Comparison of ENCODE assay signal across 8 cellular contexts in the genomic region with DNA sequence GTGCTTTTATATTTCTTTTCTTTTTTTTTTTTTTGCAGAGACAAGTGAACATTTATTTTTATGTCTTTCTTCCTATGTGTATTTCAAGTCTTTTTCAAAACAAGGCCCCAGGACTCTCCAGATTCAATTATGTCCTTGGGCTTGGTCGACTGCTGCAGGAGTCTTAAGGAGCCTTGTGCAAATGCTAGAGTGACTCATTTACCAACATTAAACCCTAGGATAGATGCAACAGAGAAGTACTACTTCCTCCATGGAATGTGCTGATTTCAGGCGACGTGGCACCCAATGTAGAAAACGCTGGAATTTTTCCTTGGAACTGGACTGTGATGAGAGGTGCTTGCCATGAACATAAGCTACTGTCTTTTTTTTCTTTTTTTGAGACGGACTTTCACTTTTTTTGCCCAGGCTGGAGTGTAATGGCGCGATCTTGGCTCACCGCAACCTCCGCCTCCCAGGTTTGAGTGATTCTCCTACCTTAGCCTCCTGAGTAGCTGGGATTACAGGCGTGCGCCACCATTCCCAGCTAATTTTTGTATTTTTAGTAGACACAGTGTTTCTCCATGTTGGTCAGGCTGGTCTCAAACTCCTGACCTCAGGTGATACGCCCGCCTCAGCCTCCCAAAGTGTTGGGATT. TPM values are rescaled to one million over a fixed set of nuclear protein-coding genes. Genes with fewer than 3 reads are reported as not detected.
DNase-seq lines count a peak whose midpoint lies in the region; ATAC-seq and TF ChIP-seq lines count a peak whose summit lies in the region.
"Not testable (repeated sequence)": the region's sequence is repeated elsewhere in the genome, so short reads cannot be mapped to it uniquely, and the experiment has no call there.

No MANE protein-coding gene starts in this region.

- peaks cover 24% of the 10 kb centered on the region for H3F3A ChIP-seq in GM23338 (replicated peaks; ENCODE audit: low read depth)
- not testable (repeated sequence) for H3F3A ChIP-seq in OCI-LY1 (ENCODE audit: insufficient read depth, low read length)

- H3K36me3 ChIP-seq in A673 (ENCODE audit: insufficient read depth, low read length, poor library complexity, severe bottlenecking); GM23338 (ENCODE audit: insufficient read depth); OCI-LY1 (ENCODE audit: insufficient read depth, low read length); adipocyte (ENCODE audit: control insufficient read depth, insufficient read depth, low read length, severe bottlenecking): not testable (repeated sequence)
- peaks cover 0 to 17% (median 13%) of the 10 kb centered on the region in 6 donors for H3K36me3 ChIP-seq in spleen

- H3K27ac ChIP-seq in A673 (ENCODE audit: low read depth, low read length, poor library complexity, severe bottlenecking), result peak overlapping the region; percentile 93
- peak overlapping the region; percentile 100 for H3K27ac ChIP-seq in GM23338 (ENCODE audit: low read depth)
- H3K27ac ChIP-seq in OCI-LY1 (ENCODE audit: low read depth, low read length, poor library complexity, severe bottlenecking), result peak overlapping the region; percentile 83
- peak overlapping the region in 7 of 8 donors; percentile 93 to 96 (median 96) for H3K27ac ChIP-seq in spleen

- H3K79me2 ChIP-seq in GM23338 (replicated peaks; ENCODE audit: insufficient read depth); OCI-LY1 (ENCODE audit: insufficient read depth, low read length): not testable (repeated sequence)

- H3K4me3 Mint-ChIP-seq in GM23338 (peak overlapping the region; percentile 82), glutamatergic neuron (ENCODE audit: unreplicated experiment) (peak overlapping the region; percentile 98), mesothelial cell of epicardium (peak overlapping the region; percentile 93)
- H3K4me3 Mint-ChIP-seq in activated CD4-positive, alpha-beta T cell treated with anti-CD3 and anti-CD28 coated beads, Interleukin-2, amount 10 ng/mL, durations not matched to agents 7 days and 5 days, result peak overlapping the region; percentile 85

- not testable (repeated sequence) for TF ChIP-seq POLR2A in spleen (IDR thresholded peaks at IDR 0.05)

- 87 to 95% (median 91%) methylated on average over 13 of the region's 13 CpGs for WGBS in spleen, 5 donors

- peaks cover 19% of the 10 kb centered on the region for H3K36me3 Mint-ChIP-seq in GM23338 (ENCODE audit: low read depth)
- H3K36me3 Mint-ChIP-seq in activated CD4-positive, alpha-beta T cell treated with anti-CD3 and anti-CD28 coated beads, Interleukin-2, amount 10 ng/mL, durations not matched to agents 7 days and 5 days (ENCODE audit: low read depth), result peaks cover 25% of the 10 kb centered on the region
- H3K36me3 Mint-ChIP-seq in glutamatergic neuron (ENCODE audit: unreplicated experiment); mesothelial cell of epicardium: not testable (repeated sequence)

- peak overlapping the region; percentile 94 for H3K9ac ChIP-seq in OCI-LY1 (ENCODE audit: low read length)
- peak overlapping the region; percentile 87 for H3K9ac ChIP-seq in adipocyte (ENCODE audit: low read length)

- peaks cover 23% of the 10 kb centered on the region for H3K4me1 Mint-ChIP-seq in GM23338
- peaks cover 28% of the 10 kb centered on the region for H3K4me1 Mint-ChIP-seq in activated CD4-positive, alpha-beta T cell treated with anti-CD3 and anti-CD28 coated beads, Interleukin-2, amount 10 ng/mL, durations not matched to agents 7 days and 5 days
- not testable (repeated sequence) for H3K4me1 Mint-ChIP-seq in glutamatergic neuron (ENCODE audit: low read depth, unreplicated experiment)
- peaks cover 29% of the 10 kb centered on the region for H3K4me1 Mint-ChIP-seq in mesothelial cell of epicardium

- not testable (repeated sequence) for H3K9me3 Mint-ChIP-seq in GM23338; activated CD4-positive, alpha-beta T cell treated with anti-CD3 and anti-CD28 coated beads, Interleukin-2, amount 10 ng/mL, durations not matched to agents 7 days and 5 days; mesothelial cell of epicardium
- H3K9me3 Mint-ChIP-seq in glutamatergic neuron (ENCODE audit: unreplicated experiment), result peaks cover 12% of the 10 kb centered on the region

- not testable (repeated sequence) for H3K9me2 ChIP-seq in GM23338 (ENCODE audit: insufficient read depth); OCI-LY1 (ENCODE audit: low read depth, low read length)

- not testable (repeated sequence) for H2AFZ ChIP-seq in GM23338; OCI-LY1 (ENCODE audit: low read length)

- H3K9me3 ChIP-seq in A673 (ENCODE audit: low read depth, low read length, poor library complexity, severe bottlenecking); OCI-LY1 (ENCODE audit: low read length); adipocyte (ENCODE audit: control insufficient read depth, low read length); spleen: not testable (repeated sequence)

- H3K4me1 ChIP-seq in A673 (ENCODE audit: insufficient read depth, low read length, poor library complexity, severe bottlenecking), result not testable (repeated sequence)
- H3K4me1 ChIP-seq in GM23338 (ENCODE audit: insufficient read depth) (peaks cover 22% of the 10 kb centered on the region), OCI-LY1 (ENCODE audit: insufficient read depth, low read length, severe bottlenecking) (peaks cover 23% of the 10 kb centered on the region), adipocyte (ENCODE audit: control insufficient read depth, insufficient read depth, low read length) (peaks cover 20% of the 10 kb centered on the region), spleen (peaks cover 7 to 47% (median 32%) of the 10 kb centered on the region in 6 donors)

- TF ChIP-seq CTCF in A673 (conservative IDR thresholded peaks at IDR 0.05; ENCODE audit: low read depth, low read length); GM23338 (conservative IDR thresholded peaks at IDR 0.05; ENCODE audit: low read depth in 2 of 2); OCI-LY1 (IDR thresholded peaks at IDR 0.05; ENCODE audit: low read length); glutamatergic neuron (IDR thresholded peaks at IDR 0.05; ENCODE audit: partially characterized antibody, unreplicated experiment); mesothelial cell of epicardium (IDR thresholded peaks at IDR 0.05; ENCODE audit: unreplicated experiment); spleen (IDR thresholded peaks at IDR 0.05 in 8 of 11, conservative IDR thresholded peaks at IDR 0.05 in 3 of 11): not testable (repeated sequence)

- H3K4me3 ChIP-seq in A673 (ENCODE audit: low read depth, low read length, poor library complexity, severe bottlenecking), result peak overlapping the region; percentile 70
- peak overlapping the region; percentile 67 for H3K4me3 ChIP-seq in GM23338
- peak overlapping the region; percentile 73 for H3K4me3 ChIP-seq in OCI-LY1 (ENCODE audit: low read depth, low read length, poor library complexity, severe bottlenecking)
- not testable (repeated sequence) for H3K4me3 ChIP-seq in adipocyte (ENCODE audit: low read length); spleen

- peak overlapping the region; percentile 86 for H3K27ac Mint-ChIP-seq in GM23338
- peak overlapping the region; percentile 96 for H3K27ac Mint-ChIP-seq in activated CD4-positive, alpha-beta T cell treated with anti-CD3 and anti-CD28 coated beads, Interleukin-2, amount 10 ng/mL, durations not matched to agents 7 days and 5 days
- H3K27ac Mint-ChIP-seq in glutamatergic neuron (ENCODE audit: unreplicated experiment), result not testable (repeated sequence)
- peak overlapping the region; percentile 99 for H3K27ac Mint-ChIP-seq in mesothelial cell of epicardium

- not testable (repeated sequence) for H4K20me1 ChIP-seq in GM23338 (replicated peaks; ENCODE audit: insufficient read depth); OCI-LY1 (ENCODE audit: insufficient read depth, low read length)

- POLR2A ChIA-PET in A673 (lab: Charles Lee; ENCODE audit: low non-redundant PET), result not testable (repeated sequence)
- POLR2A ChIA-PET in activated CD4-positive, alpha-beta T cell treated with anti-CD3 and anti-CD28 coated beads, Interleukin-2, amount 10 ng/mL, durations not matched to agents 7 days and 5 days (lab: Charles Lee), result interaction anchor here (0.9 to 1.2 kb wide), 2 partner anchors 15 to 21 kb away, joined by 3 to 4 read pairs; a partner anchor contains a TSS

- not testable (repeated sequence) for DNase-seq in A673 (ENCODE audit: low spot score); GM23338 (ENCODE audit: low spot score); activated CD4-positive, alpha-beta T cell treated with anti-CD3 and anti-CD28 coated beads, Interleukin-2, amount 10 ng/mL, durations not matched to agents 7 days and 5 days; adipocyte (ENCODE audit: low read depth); glutamatergic neuron; mesothelial cell of epicardium (ENCODE audit: low spot score in 2 of 2, unreplicated experiment in 2 of 2); spleen

- BruUV-seq in A673 (replicated peaks; lab: Mats Ljungman, UMichigan), result not testable (repeated sequence)

- CTCF ChIA-PET in A673 (lab: Charles Lee), result interaction anchor here (0.9 to 1.0 kb wide), 2 partner anchors 35 to 107 kb away, joined by 3 to 4 read pairs; a partner anchor contains a TSS
- CTCF ChIA-PET in activated CD4-positive, alpha-beta T cell treated with anti-CD3 and anti-CD28 coated beads, Interleukin-2, amount 10 ng/mL, durations not matched to agents 7 days and 5 days (lab: Charles Lee), result interaction anchor here (0.8 to 4.2 kb wide), 16 partner anchors 9 to 92 kb away, joined by 3 to 20 read pairs (median 4); a partner anchor contains a TSS

- ATAC-seq in GM23338, result not testable (repeated sequence)

- intact Hi-C loops in A673 (cut with micrococcal nuclease; ENCODE audit: unreplicated experiment); spleen (cut with DNase I; ENCODE audit: low total_unique reads): not testable (repeated sequence)

- H3K27me3 ChIP-seq in A673 (replicated peaks; ENCODE audit: insufficient read depth, low read depth, low read length, poor library complexity); GM23338 (ENCODE audit: insufficient read depth); OCI-LY1 (ENCODE audit: insufficient read depth, low read length); adipocyte (replicated peaks; ENCODE audit: control insufficient read depth, insufficient read depth, low read length); spleen (replicated peaks in 1 of 7): not testable (repeated sequence)

- H3K4me2 ChIP-seq in GM23338 (peak overlapping the region; percentile 82), OCI-LY1 (ENCODE audit: low read length) (peak overlapping the region; percentile 88)

- peaks cover 12% of the 10 kb centered on the region for H3K27me3 Mint-ChIP-seq in GM23338 (ENCODE audit: insufficient read depth, low read depth, poor library complexity)
- H3K27me3 Mint-ChIP-seq in activated CD4-positive, alpha-beta T cell treated with anti-CD3 and anti-CD28 coated beads, Interleukin-2, amount 10 ng/mL, durations not matched to agents 7 days and 5 days; glutamatergic neuron (ENCODE audit: unreplicated experiment); mesothelial cell of epicardium (ENCODE audit: low read depth): not testable (repeated sequence)

RNA-seq across cellular contexts. Expression of a gene that starts 1.9 kb away (rescaled TPM):
- total RNA-seq in A673 (2021), result 10.6 and 12.7 TPM in 2 replicates
- 10.8 and 12.6 TPM in 2 replicates for total RNA-seq in GM23338 (2014; rRNA removed; shearing (Covaris generic))
- 3.0 and 4.2 TPM in 2 replicates for polyA plus RNA-seq in GM23338 (2016; fragmentation: Nextera tagmentation; extraction: Ambion mirVana)
- total RNA-seq in activated CD4-positive, alpha-beta T cell treated with anti-CD3 and anti-CD28 coated beads, Interleukin-2, amount 10 ng/mL, durations not matched to agents 7 days and 5 days, result 10 to 100 TPM; 10.4 to 11.8 TPM
- total RNA-seq in glutamatergic neuron (ENCODE audit: unreplicated experiment), result 15.1 TPM
- 12.4 to 16.4 TPM (median 15.2 TPM) in 3 replicates for total RNA-seq in mesothelial cell of epicardium
- 10 to 100 TPM in 6 of 7 donors, 1 to 10 TPM in 1; 7.7 to 16.1 (median 14.0) TPM for total RNA-seq in spleen
- polyA plus RNA-seq in spleen, result 1 to 10 TPM; 5.9 to 8.3 (median 6.4) TPM

RNA-seq across cellular contexts. Expression of a gene that starts 10.1 kb away (rescaled TPM):
- total RNA-seq in A673 (2021) (32.7 and 39.5 TPM in 2 replicates), glutamatergic neuron (ENCODE audit: unreplicated experiment) (45.6 TPM), mesothelial cell of epicardium (41.2 to 42.2 TPM (median 41.9 TPM) in 3 replicates), spleen (10 to 100 TPM; 17.2 to 27.3 (median 25.5) TPM)
- 34.6 and 43.0 TPM in 2 replicates for total RNA-seq in GM23338 (2014; rRNA removed; shearing (Covaris generic))
- polyA plus RNA-seq in GM23338 (2016; fragmentation: Nextera tagmentation; extraction: Ambion mirVana) (8.3 and 8.5 TPM in 2 replicates), spleen (10 to 100 TPM; 17.0 to 33.1 (median 21.6) TPM)
- 1 to 10 TPM; 1.9 to 2.6 TPM for total RNA-seq in activated CD4-positive, alpha-beta T cell treated with anti-CD3 and anti-CD28 coated beads, Interleukin-2, amount 10 ng/mL, durations not matched to agents 7 days and 5 days

RNA-seq across cellular contexts. Expression of a gene that starts 21.7 kb away (rescaled TPM):
- total RNA-seq in A673 (2021) (15.2 and 17.7 TPM in 2 replicates), glutamatergic neuron (ENCODE audit: unreplicated experiment) (39.0 TPM), mesothelial cell of epicardium (16.5 to 18.2 TPM (median 17.0 TPM) in 3 replicates), spleen (10 to 100 TPM; 11.6 to 18.6 (median 13.5) TPM)
- total RNA-seq in GM23338 (2014; rRNA removed; shearing (Covaris generic)), result 10.7 and 12.9 TPM in 2 replicates
- polyA plus RNA-seq in GM23338 (2016; fragmentation: Nextera tagmentation; extraction: Ambion mirVana) (5.6 and 6.0 TPM in 2 replicates), spleen (1 to 10 TPM; 3.4 to 7.4 (median 4.1) TPM)
- 10 to 100 TPM; 17.5 to 18.2 TPM for total RNA-seq in activated CD4-positive, alpha-beta T cell treated with anti-CD3 and anti-CD28 coated beads, Interleukin-2, amount 10 ng/mL, durations not matched to agents 7 days and 5 days

RNA-seq across cellular contexts. Expression of a gene that starts 35.0 kb away (rescaled TPM):
- total RNA-seq in A673 (2021), result 8.5 and 9.1 TPM in 2 replicates
- 1.3 and 4.0 TPM in 2 replicates for total RNA-seq in GM23338 (2014; rRNA removed; shearing (Covaris generic))
- polyA plus RNA-seq in GM23338 (2016; fragmentation: Nextera tagmentation; extraction: Ambion mirVana), result 4.4 and 6.2 TPM in 2 replicates
- 10 to 100 TPM; 13.3 to 13.8 TPM for total RNA-seq in activated CD4-positive, alpha-beta T cell treated with anti-CD3 and anti-CD28 coated beads, Interleukin-2, amount 10 ng/mL, durations not matched to agents 7 days and 5 days
- total RNA-seq in glutamatergic neuron (ENCODE audit: unreplicated experiment), result 18.7 TPM
- total RNA-seq in mesothelial cell of epicardium, result 10.1 to 12.0 TPM (median 11.3 TPM) in 3 replicates
- 10 to 100 TPM; 10.7 to 26.3 (median 19.7) TPM for total RNA-seq in spleen
- polyA plus RNA-seq in spleen, result 10 to 100 TPM; 27.5 to 43.5 (median 40.8) TPM

RNA-seq across cellular contexts. Expression of a gene that starts 49.0 kb away (rescaled TPM):
- total RNA-seq in A673 (2021) (21.4 and 23.2 TPM in 2 replicates), glutamatergic neuron (ENCODE audit: unreplicated experiment) (58.4 TPM), mesothelial cell of epicardium (28.0 to 31.9 TPM (median 29.0 TPM) in 3 replicates), spleen (10 to 100 TPM; 16.5 to 22.1 (median 18.6) TPM)
- total RNA-seq in GM23338 (2014; rRNA removed; shearing (Covaris generic)), result 7.1 and 7.5 TPM in 2 replicates
- polyA plus RNA-seq in GM23338 (2016; fragmentation: Nextera tagmentation; extraction: Ambion mirVana) (4.9 and 5.4 TPM in 2 replicates), spleen (1 to 10 TPM; 3.1 to 7.1 (median 3.5) TPM)
- 10 to 100 TPM; 17.0 to 18.3 TPM for total RNA-seq in activated CD4-positive, alpha-beta T cell treated with anti-CD3 and anti-CD28 coated beads, Interleukin-2, amount 10 ng/mL, durations not matched to agents 7 days and 5 days
